Comparison of ENCODE assay signal across 14 cellular contexts in the genomic region with DNA sequence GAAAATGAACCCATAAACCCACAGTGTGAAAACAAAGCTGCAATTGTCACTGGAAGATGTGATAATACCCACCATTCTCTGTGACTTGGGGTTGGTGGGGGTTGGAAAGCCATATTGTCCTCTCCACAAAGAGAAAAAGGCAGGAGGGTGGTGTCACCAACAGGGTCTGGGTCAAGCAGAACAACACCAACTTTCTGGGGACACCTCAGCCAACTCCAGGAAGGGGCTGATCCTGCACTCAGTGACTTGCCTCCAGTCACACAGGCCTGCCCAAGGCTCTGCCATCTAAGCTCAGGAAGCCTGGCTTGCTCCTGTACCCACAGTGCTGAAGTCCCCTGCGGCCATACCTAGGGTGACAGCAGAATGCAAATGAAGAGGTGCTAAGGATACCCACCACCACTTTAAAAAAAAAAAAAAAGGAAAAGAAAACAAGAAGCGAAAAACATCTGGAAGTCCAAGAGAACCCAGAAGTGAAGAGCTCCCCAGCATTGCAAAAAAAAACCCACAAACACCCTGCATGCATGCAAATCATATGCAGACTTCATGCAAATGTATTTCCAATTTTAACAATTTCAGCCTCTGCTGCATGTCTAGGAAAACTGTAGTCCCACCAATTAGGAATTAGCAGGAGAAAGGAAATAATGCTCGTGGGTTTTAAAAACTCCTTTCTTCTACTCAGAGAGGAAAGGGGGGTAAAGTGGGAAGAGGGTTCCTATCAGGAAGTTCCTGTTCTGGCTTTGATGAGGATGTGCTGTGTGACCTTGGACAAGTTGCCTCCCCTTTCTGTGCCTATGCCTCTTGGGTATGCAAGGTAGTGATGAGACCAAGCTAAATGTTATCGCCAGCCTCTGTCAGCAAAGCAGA.
DNase-seq lines count a peak whose midpoint lies in the region; ATAC-seq, FAIRE-seq and TF ChIP-seq lines count a peak whose summit lies in the region.
"Had no signal": no experiment of that assay in that cellular context is flagged by ENCODE, and none has a peak within 500 bp of the region (broad histone marks: within the 10 kb centered on the region; RNA-seq: fewer than 3 reads in every experiment).

No MANE protein-coding gene starts in this region.

- H3K9me3 ChIP-seq in BLaER1 treated with 17β-estradiol and CSF1 and Interleukin-3, amounts not matched to agents 10 nM and 100 nM (replicated peaks in 1 of 11), result no peaks in the 10 kb centered on the region
- no peaks in the 10 kb centered on the region for H3K9me3 ChIP-seq in T-helper 17 cell (ENCODE audit: control insufficient read depth, low read length, poor library complexity, severe bottlenecking)
- H3K9me3 ChIP-seq: transverse colon had no signal

- FAIRE-seq in GM18507 (lab: Jason Lieb, UNC), result peak; percentile 77

- in situ Hi-C loops in GM13976 (cut with MboI; ENCODE audit: low sequenced_read_pairs, unreplicated experiment), result no loop called here

- H3K27me3 ChIP-seq in BLaER1 treated with 17β-estradiol and CSF1 and Interleukin-3, amounts not matched to agents 10 nM and 100 nM, result no peaks in the 10 kb centered on the region
- H3K27me3 ChIP-seq: gastroesophageal sphincter, transverse colon had no signal

- peaks cover 0 to 100% (median 0%) of the 10 kb centered on the region in 11 experiments; a peak in 6 of 22 replicates for H4K20me1 ChIP-seq in BLaER1 treated with 17β-estradiol and CSF1 and Interleukin-3, amounts not matched to agents 10 nM and 100 nM

- peak; percentile 44 for ATAC-seq in T-helper 17 cell
- no peak for ATAC-seq in HG02884 (IDR thresholded peaks at IDR 0.05; ENCODE audit: unreplicated experiment)
- no peak for ATAC-seq in HG02852 (IDR thresholded peaks at IDR 0.05; ENCODE audit: unreplicated experiment)
- no peak for ATAC-seq in GM18909 (IDR thresholded peaks at IDR 0.05; ENCODE audit: poor library complexity, unreplicated experiment)
- ATAC-seq: gastroesophageal sphincter had no signal

- no peaks in the 10 kb centered on the region for H3K27me3 Mint-ChIP-seq in T-helper 17 cell

- peaks cover 82 to 100% (median 100%) of the 10 kb centered on the region in 10 experiments for H3K4me1 ChIP-seq in BLaER1 treated with 17β-estradiol and CSF1 and Interleukin-3, amounts not matched to agents 10 nM and 100 nM

- H3K36me3 Mint-ChIP-seq in T-helper 17 cell (ENCODE audit: low read depth), result peaks cover 7% of the 10 kb centered on the region

- H3K4me1 Mint-ChIP-seq in T-helper 17 cell, result peaks cover 79% of the 10 kb centered on the region

- H3K4me2 ChIP-seq in BLaER1 treated with 17β-estradiol and CSF1 and Interleukin-3, amounts not matched to agents 10 nM and 100 nM, result peak overlapping the region; percentile 58 to 95 (median 88)

- DNase-seq in GM18507 (ENCODE audit: extremely low spot score, insufficient read length, low read depth) (no peak), T-helper 17 cell (no peak), globus pallidus (ENCODE audit: low spot score) (peak; percentile 82), GM13976 (ENCODE audit: low spot score) (no peak)
- DNase-seq: dermis blood vessel endothelial cell, left ventricle myocardium inferior, NCI-H1694, T1000, transverse colon had no signal

- H3K9ac ChIP-seq in BLaER1 treated with 17β-estradiol and CSF1 and Interleukin-3, amounts not matched to agents 10 nM and 100 nM, result peak overlapping the region in 3 of 11 experiments; percentile 10 to 65 (median 38); a peak in 5 of 22 replicates

- peak overlapping the region in 8 of 11 experiments; percentile 44 to 74 (median 61); a peak in 16 of 22 replicates for H3K27ac ChIP-seq in BLaER1 treated with 17β-estradiol and CSF1 and Interleukin-3, amounts not matched to agents 10 nM and 100 nM
- H3K27ac ChIP-seq: left ventricle myocardium inferior had no signal

- TF ChIP-seq CTCF in GM13976 (IDR thresholded peaks at IDR 0.05; ENCODE audit: borderline replicate concordance, control extremely low read depth, extremely low read depth, insufficient read depth, missing control alignments), result no peak

- H3K27ac Mint-ChIP-seq in T-helper 17 cell, result peak overlapping the region; percentile 97

- peaks cover 0 to 49% (median 0%) of the 10 kb centered on the region in 11 experiments; a peak in 6 of 22 replicates for H3K36me3 ChIP-seq in BLaER1 treated with 17β-estradiol and CSF1 and Interleukin-3, amounts not matched to agents 10 nM and 100 nM
- H3K36me3 ChIP-seq: gastroesophageal sphincter, left ventricle myocardium inferior, transverse colon had no signal

- H3K4me3 ChIP-seq in BLaER1 treated with 17β-estradiol and CSF1 and Interleukin-3, amounts not matched to agents 10 nM and 100 nM, result peak overlapping the region in 2 of 10 experiments; percentile 12 to 25; a peak in 1 of 20 replicates
- H3K4me3 ChIP-seq: gastroesophageal sphincter, left ventricle myocardium inferior, transverse colon had no signal

- H3K4me3 Mint-ChIP-seq in T-helper 17 cell, result peak overlapping the region; percentile 77
